39 cellular contexts compared by ENCODE assay signal in the genomic region with DNA sequence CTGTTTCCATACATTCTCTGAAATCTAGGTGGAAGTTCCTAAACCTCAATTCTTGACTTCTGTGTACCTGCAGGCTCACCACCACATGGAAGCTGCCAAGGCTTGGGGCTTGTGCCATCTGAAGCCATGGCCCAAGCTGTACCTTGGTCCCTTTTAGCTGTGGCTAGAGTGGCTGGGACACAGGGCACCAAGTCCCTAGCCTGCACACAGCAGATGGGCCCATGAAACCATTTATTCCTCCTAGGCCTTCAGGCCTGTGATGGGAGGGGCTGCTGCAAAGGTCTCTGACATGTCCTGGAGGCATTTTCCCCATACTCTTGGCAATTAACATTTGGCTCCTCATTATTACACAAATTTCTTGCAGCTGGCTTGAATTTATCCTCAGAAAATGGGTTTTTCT.
"Had no signal": no experiment of that assay in that cellular context is flagged by ENCODE, and none has a peak within 500 bp of the region (broad histone marks: within the 10 kb centered on the region; RNA-seq: fewer than 3 reads in every experiment).

No MANE protein-coding gene starts in this region.

- H3K27ac Mint-ChIP-seq: activated naive CD4-positive, alpha-beta T cell treated with anti-CD3 and anti-CD28 coated beads for 36 hours; activated naive CD4-positive, alpha-beta T cell treated with anti-CD3 and anti-CD28 coated beads, Interleukin-2, amount 10 ng/mL, durations not matched to agents 7 days and 5 days; activated naive CD4-positive, alpha-beta T cell treated with anti-CD3 and anti-CD28 coated beads, Interleukin-2, amount 50 U/mL, for 24 hours; activated naive CD4-positive, alpha-beta T cell treated with anti-CD3 and anti-CD28 coated beads, Interleukin-2, amount 50 U/mL, for 72 hours; activated naive CD8-positive, alpha-beta T cell; activated naive CD8-positive, alpha-beta T cell treated with anti-CD3 and anti-CD28 coated beads for 36 hours; activated naive CD8-positive, alpha-beta T cell treated with anti-CD3 and anti-CD28 coated beads, Interleukin-2, amount 10 ng/mL, durations not matched to agents 7 days and 5 days; activated naive CD8-positive, alpha-beta T cell treated with anti-CD3 and anti-CD28 coated beads, Interleukin-2, amount 50 U/mL, for 24 hours; activated T-cell treated with anti-CD3 and anti-CD28 coated beads, Interleukin-2, amount 50 U/mL, for 24 hours; activated T-cell treated with anti-CD3 and anti-CD28 coated beads, Interleukin-2, amount 50 U/mL, for 72 hours; activated T-helper 1 cell treated with anti-CD3 and anti-CD28 coated beads, Interleukin-12 subunit alpha, Interleukin-12 subunit beta, Interleukin-2, Interleukin-4 antibody, amounts not matched to agents 30 ng/mL and 10 ng/mL and 1 ng/mL, durations not matched to agents 14 hours and 24 hours and 36 hours; activated T-helper 17 cell treated with anti-CD3 and anti-CD28 coated beads, Interleukin-2, amount 50 U/mL, for 72 hours; activated T-helper 2 cell treated with anti-CD3 and anti-CD28 coated beads, Interferon-gamma antibody, Interleukin-2, Interleukin-4, amounts not matched to agents 10 μg/mL and 5 μg/mL and 100 μg/mL, durations not matched to agents 14 hours and 24 hours and 36 hours; brain had no signal

- DNase-seq: activated effector memory CD4-positive, alpha-beta T cell treated with anti-CD3 and anti-CD28 coated beads, Interleukin-2, amount 50 U/mL, for 16 hours; activated effector memory CD4-positive, alpha-beta T cell treated with Interleukin-2 at 50 U/mL for 16 hours; activated gamma-delta T cell; activated gamma-delta T cell treated with Interleukin-2 at 50 U/mL for 16 hours; activated naive CD4-positive, alpha-beta T cell; activated naive CD4-positive, alpha-beta T cell treated with anti-CD3 and anti-CD28 coated beads for 36 hours; activated naive CD4-positive, alpha-beta T cell treated with anti-CD3 and anti-CD28 coated beads, Interleukin-2, amount 10 ng/mL, durations not matched to agents 7 days and 5 days; activated naive CD4-positive, alpha-beta T cell treated with anti-CD3 and anti-CD28 coated beads, Interleukin-2, amount 50 U/mL, for 16 hours; activated naive CD4-positive, alpha-beta T cell treated with Interleukin-2 at 50 U/mL for 16 hours; activated naive CD8-positive, alpha-beta T cell treated with anti-CD3 and anti-CD28 coated beads for 36 hours; activated naive CD8-positive, alpha-beta T cell treated with anti-CD3 and anti-CD28 coated beads, Interleukin-2, amount 10 ng/mL, durations not matched to agents 7 days and 5 days; activated naive CD8-positive, alpha-beta T cell treated with anti-CD3 and anti-CD28 coated beads, Interleukin-2, amount 50 U/mL, for 24 hours; activated T-cell treated with anti-CD3 and anti-CD28 coated beads, Interleukin-2, amount 50 U/mL, for 24 hours; activated T-cell treated with anti-CD3 and anti-CD28 coated beads, Interleukin-2, amount 50 U/mL, for 4 hours; activated T-cell treated with anti-CD3 and anti-CD28 coated beads, Interleukin-2, amount 50 U/mL, for 48 hours; activated T-cell treated with anti-CD3 and anti-CD28 coated beads, Interleukin-2, amount 50 U/mL, for 72 hours; adrenal gland; amniotic stem cell; amygdala; anterior cingulate cortex; aorta; body of pancreas; brain microvascular endothelial cell; caudate nucleus; central memory CD4-positive, alpha-beta T cell; cerebellar nuclear complex had no signal

- H3K27me3 ChIP-seq: adrenal gland, ascending aorta, body of pancreas, brain microvascular endothelial cell, breast epithelium, cardiac muscle cell had no signal

- H3K9me3 ChIP-seq: adrenal gland, ascending aorta, body of pancreas had no signal

- H3K27ac ChIP-seq: adrenal gland, ascending aorta, body of pancreas, brain microvascular endothelial cell, breast epithelium, cardiac muscle cell had no signal

- ATAC-seq: activated naive CD4-positive, alpha-beta T cell treated with anti-CD3 and anti-CD28 coated beads, Interleukin-2, amount 50 U/mL, for 72 hours; activated naive CD8-positive, alpha-beta T cell treated with anti-CD3 and anti-CD28 coated beads, Interleukin-2, amount 50 U/mL, for 24 hours; activated T-cell treated with anti-CD3 and anti-CD28 coated beads, Interleukin-2, amount 50 U/mL, for 4 hours; activated T-cell treated with anti-CD3 and anti-CD28 coated beads, Interleukin-2, amount 50 U/mL, for 72 hours; activated T-helper 17 cell treated with anti-CD3 and anti-CD28 coated beads, Interleukin-2, amount 50 U/mL, for 72 hours; body of pancreas had no signal

- H3K27me3 Mint-ChIP-seq: activated naive CD8-positive, alpha-beta T cell treated with anti-CD3 and anti-CD28 coated beads for 36 hours; activated naive CD8-positive, alpha-beta T cell treated with anti-CD3 and anti-CD28 coated beads, Interleukin-2, amount 50 U/mL, for 24 hours; activated T-cell treated with anti-CD3 and anti-CD28 coated beads, Interleukin-2, amount 50 U/mL, for 24 hours; central memory CD8-positive, alpha-beta T cell had no signal

- H3K36me3 Mint-ChIP-seq: activated naive CD4-positive, alpha-beta T cell treated with anti-CD3 and anti-CD28 coated beads, Interleukin-2, amount 10 ng/mL, durations not matched to agents 7 days and 5 days; activated naive CD4-positive, alpha-beta T cell treated with anti-CD3 and anti-CD28 coated beads, Interleukin-2, amount 50 U/mL, for 24 hours; activated naive CD8-positive, alpha-beta T cell treated with anti-CD3 and anti-CD28 coated beads, Interleukin-2, amount 10 ng/mL, durations not matched to agents 7 days and 5 days; brain had no signal

- H3K4me3 Mint-ChIP-seq: activated naive CD4-positive, alpha-beta T cell treated with anti-CD3 and anti-CD28 coated beads for 36 hours; activated naive CD4-positive, alpha-beta T cell treated with anti-CD3 and anti-CD28 coated beads, Interleukin-2, amount 10 ng/mL, durations not matched to agents 7 days and 5 days; activated naive CD4-positive, alpha-beta T cell treated with anti-CD3 and anti-CD28 coated beads, Interleukin-2, amount 50 U/mL, for 24 hours; activated naive CD8-positive, alpha-beta T cell; activated naive CD8-positive, alpha-beta T cell treated with anti-CD3 and anti-CD28 coated beads for 36 hours; activated naive CD8-positive, alpha-beta T cell treated with anti-CD3 and anti-CD28 coated beads, Interleukin-2, amount 10 ng/mL, durations not matched to agents 7 days and 5 days; activated naive CD8-positive, alpha-beta T cell treated with anti-CD3 and anti-CD28 coated beads, Interleukin-2, amount 50 U/mL, for 24 hours; activated T-cell treated with anti-CD3 and anti-CD28 coated beads, Interleukin-2, amount 50 U/mL, for 24 hours; activated T-cell treated with anti-CD3 and anti-CD28 coated beads, Interleukin-2, amount 50 U/mL, for 4 hours; activated T-cell treated with anti-CD3 and anti-CD28 coated beads, Interleukin-2, amount 50 U/mL, for 72 hours; activated T-helper 1 cell treated with anti-CD3 and anti-CD28 coated beads, Interleukin-12 subunit alpha, Interleukin-12 subunit beta, Interleukin-2, Interleukin-4 antibody, amounts not matched to agents 30 ng/mL and 10 ng/mL and 1 ng/mL, durations not matched to agents 14 hours and 24 hours and 36 hours; activated T-helper 17 cell treated with anti-CD3 and anti-CD28 coated beads, Interleukin-2, amount 50 U/mL, for 72 hours; brain; central memory CD8-positive, alpha-beta T cell had no signal

- FAIRE-seq: astrocyte, bronchial epithelial cell had no signal

- H3K36me3 ChIP-seq: adrenal gland, ascending aorta, brain microvascular endothelial cell, cardiac muscle cell had no signal

- H3K4me3 ChIP-seq: adrenal gland, ascending aorta, body of pancreas, breast epithelium, cardiac muscle cell had no signal

- H3K4me1 ChIP-seq: adrenal gland, ascending aorta, body of pancreas, breast epithelium had no signal

- H3K4me1 Mint-ChIP-seq: activated naive CD4-positive, alpha-beta T cell treated with anti-CD3 and anti-CD28 coated beads, Interleukin-2, amount 10 ng/mL, durations not matched to agents 7 days and 5 days; activated naive CD4-positive, alpha-beta T cell treated with anti-CD3 and anti-CD28 coated beads, Interleukin-2, amount 50 U/mL, for 24 hours; activated naive CD8-positive, alpha-beta T cell treated with anti-CD3 and anti-CD28 coated beads for 36 hours; activated naive CD8-positive, alpha-beta T cell treated with anti-CD3 and anti-CD28 coated beads, Interleukin-2, amount 10 ng/mL, durations not matched to agents 7 days and 5 days; activated naive CD8-positive, alpha-beta T cell treated with anti-CD3 and anti-CD28 coated beads, Interleukin-2, amount 50 U/mL, for 24 hours; activated T-helper 17 cell treated with anti-CD3 and anti-CD28 coated beads, Interleukin-2, amount 50 U/mL, for 72 hours; brain; central memory CD8-positive, alpha-beta T cell had no signal

- H3K9me3 Mint-ChIP-seq: activated naive CD4-positive, alpha-beta T cell treated with anti-CD3 and anti-CD28 coated beads, Interleukin-2, amount 50 U/mL, for 24 hours; central memory CD8-positive, alpha-beta T cell had no signal
